Comparison of ENCODE assay signal across 13 cellular contexts in the genomic region with DNA sequence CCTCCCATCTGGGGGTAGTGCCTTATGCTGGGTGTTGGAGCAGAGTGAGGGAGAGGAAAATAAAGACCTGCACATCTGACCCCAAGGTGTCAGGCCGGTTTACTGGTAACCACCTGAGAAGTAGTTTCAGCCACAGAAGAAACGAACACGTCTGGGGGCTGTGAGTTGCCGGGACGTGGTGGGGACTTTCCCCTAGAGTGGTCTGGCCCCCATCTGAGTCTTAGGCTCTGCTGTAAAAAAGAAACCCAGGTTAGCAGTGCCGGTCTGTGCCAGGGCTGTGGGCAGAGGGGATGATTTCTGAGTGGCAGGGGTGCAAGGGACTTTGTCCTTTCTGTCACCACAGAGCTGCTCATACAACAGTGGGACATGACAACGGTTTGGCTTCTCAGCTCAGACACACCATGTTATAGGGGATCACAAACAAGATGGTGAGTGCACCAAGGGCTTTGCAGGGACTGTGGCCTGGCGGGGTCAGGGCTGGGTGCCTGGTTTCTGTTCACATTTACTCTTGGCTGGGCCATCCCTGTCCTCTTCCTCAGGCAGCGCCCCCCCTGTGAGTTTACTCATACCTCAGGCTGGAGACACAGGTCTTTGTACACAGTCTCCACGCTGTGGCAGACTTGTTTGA. TPM values are rescaled to one million over a fixed set of nuclear protein-coding genes. Genes with fewer than 3 reads are reported as not detected.
DNase-seq lines count a peak whose midpoint lies in the region; ATAC-seq and TF ChIP-seq lines count a peak whose summit lies in the region.
"Had no signal": no experiment of that assay in that cellular context is flagged by ENCODE, and none has a peak within 500 bp of the region (broad histone marks: within the 10 kb centered on the region; RNA-seq: fewer than 3 reads in every experiment).

No MANE protein-coding gene starts in this region.

- H3K4me3 Mint-ChIP-seq in immature natural killer cell (peak overlapping the region in 2 of 5 donors; percentile 3 to 47), HFFc6 (no peak overlapping the region)

- ATAC-seq in GM18520 (IDR thresholded peaks at IDR 0.05; ENCODE audit: unreplicated experiment): peak; percentile 70
- ATAC-seq in GM19468 (IDR thresholded peaks at IDR 0.05; ENCODE audit: extremely low read depth, unreplicated experiment): peak; percentile 54
- ATAC-seq in HG03139 (IDR thresholded peaks at IDR 0.05; ENCODE audit: unreplicated experiment): peak; percentile 62
- ATAC-seq in HG02870 (IDR thresholded peaks at IDR 0.05; ENCODE audit: unreplicated experiment): no peak

- no peaks in the 10 kb centered on the region for H3K9me3 Mint-ChIP-seq in immature natural killer cell
- H3K9me3 Mint-ChIP-seq in HFFc6: no peaks in the 10 kb centered on the region

- peaks cover 0 to 3% (median 2%) of the 10 kb centered on the region in 3 donors for H3K27me3 Mint-ChIP-seq in immature natural killer cell (ENCODE audit: low read depth in 3 of 3)
- no peaks in the 10 kb centered on the region; the same call in 1 of the 2 replicates for H3K27me3 Mint-ChIP-seq in HFFc6 (ENCODE audit: insufficient read depth)

- H3K36me3 Mint-ChIP-seq in immature natural killer cell: peaks cover 1 to 2% (median 1%) of the 10 kb centered on the region in 3 donors
- peaks cover 4% of the 10 kb centered on the region; the same call in 1 of the 2 replicates for H3K36me3 Mint-ChIP-seq in HFFc6 (ENCODE audit: low read depth)

- peaks cover 0 to 12% of the 10 kb centered on the region in 2 donors for H3K4me1 Mint-ChIP-seq in immature natural killer cell
- H3K4me1 Mint-ChIP-seq in HFFc6 (ENCODE audit: low read depth): no peaks in the 10 kb centered on the region

- no peak for TF ChIP-seq CTCF in HFFc6 (IDR thresholded peaks at IDR 0.05)

- peak; percentile 39 to 72 (median 42) for DNase-seq in immature natural killer cell
- DNase-seq in HFFc6: no peak
- no peak for DNase-seq in hippocampal formation (lab: John Stamatoyannopoulos, UW)
- no peak for DNase-seq in NCI-H1105 treated with DMSO at 0.1 percent for 48 hours (lab: John Stamatoyannopoulos, UW)
- DNase-seq: activated CD4-positive, alpha-beta T cell treated with anti-CD3 and anti-CD28 coated beads for 48 hours; erythroblast; nucleus accumbens; stimulated activated CD4-positive, alpha-beta T cell treated with anti-CD3 and anti-CD28 coated beads, Interleukin-4, amount 100 ng/mL, for 1 hour had no signal

- H3K27ac Mint-ChIP-seq in immature natural killer cell: peak overlapping the region; percentile 23 to 90 (median 44)
- no peak overlapping the region for H3K27ac Mint-ChIP-seq in HFFc6

RNA-seq across cellular contexts. Expression of a gene that starts 9.0 kb away (rescaled TPM):
- 10 to 100 TPM; 17.0 to 21.6 (median 18.4) TPM for polyA plus RNA-seq in immature natural killer cell
- 10 to 100 TPM; 20.6 to 24.6 (median 21.1) TPM for total RNA-seq in HFFc6 (2021; fragmentation: NEBNext Ultra II Directional; extraction: Animal tissue kit (Norgen Biotek cat#: 25700))

RNA-seq across cellular contexts. Expression of a gene that starts 13.0 kb away (rescaled TPM):
- polyA plus RNA-seq in immature natural killer cell: 1 to 10 TPM in 1 of 3 donors, under 1 TPM in 2; 0.15 to 1.8 (median 0.20) TPM
- not detected for total RNA-seq in HFFc6 (2021; fragmentation: NEBNext Ultra II Directional; extraction: Animal tissue kit (Norgen Biotek cat#: 25700))
- polyA plus RNA-seq: keratinocyte had no signal

RNA-seq across cellular contexts. Expression of a gene that starts 18.8 kb away (rescaled TPM):
- polyA plus RNA-seq in immature natural killer cell: 100 to 1,000 TPM in 1 of 3 donors, 10 to 100 TPM in 2; 72.6 to 108 (median 83.5) TPM
- 10 to 100 TPM; 26.0 to 33.5 (median 28.4) TPM for total RNA-seq in HFFc6 (2021; fragmentation: NEBNext Ultra II Directional; extraction: Animal tissue kit (Norgen Biotek cat#: 25700))

RNA-seq across cellular contexts. Expression of a gene that starts 19.1 kb away (rescaled TPM):
- under 1 TPM in 1 of 3 donors, not detected in 2; 0.20 TPM for polyA plus RNA-seq in immature natural killer cell
- 1 to 10 TPM in 3 of 6 experiments, under 1 TPM in 3; 0.28 to 1.7 (median 0.91) TPM for total RNA-seq in HFFc6 (2021; fragmentation: NEBNext Ultra II Directional; extraction: Animal tissue kit (Norgen Biotek cat#: 25700))

RNA-seq across cellular contexts. Expression of a gene that starts 33.5 kb away (rescaled TPM):
- polyA plus RNA-seq in immature natural killer cell: 10 to 100 TPM; 57.2 to 82.0 (median 71.1) TPM
- 100 to 1,000 TPM in 1 of 6 experiments, 10 to 100 TPM in 5; 87.8 to 101 (median 90.4) TPM for total RNA-seq in HFFc6 (2021; fragmentation: NEBNext Ultra II Directional; extraction: Animal tissue kit (Norgen Biotek cat#: 25700))

Comparison
In these comparisons a context has a peak if more than half of its experiments do, and no peak if none do; other contexts are left out.
1. DNase-seq: peak in immature natural killer cell (3 of 3); none in HFFc6 (single experiment), hippocampal formation (0 of 2) and NCI-H1105 treated with DMSO at 0.1 percent for 48 hours (single experiment).